Comparison of ENCODE assay signal across 1 cellular context in genomic region chr10:4241724-4242345, GRCh38.
TF ChIP-seq lines count a peak whose summit lies in the region.

No MANE protein-coding gene starts in this region.

TF ChIP-seq in GM23338, 12 proteins besides CTCF, POLR2A, EP300 and RAD21 (continued from another document):
- no peak for TF ChIP-seq ZNF462 (CRISPR knock-in tag; IDR thresholded peaks at IDR 0.05)
- TF ChIP-seq ZNF331 (CRISPR knock-in tag; IDR thresholded peaks at IDR 0.05; ENCODE audit: low read depth) = no peak
